In the genomic region with DNA sequence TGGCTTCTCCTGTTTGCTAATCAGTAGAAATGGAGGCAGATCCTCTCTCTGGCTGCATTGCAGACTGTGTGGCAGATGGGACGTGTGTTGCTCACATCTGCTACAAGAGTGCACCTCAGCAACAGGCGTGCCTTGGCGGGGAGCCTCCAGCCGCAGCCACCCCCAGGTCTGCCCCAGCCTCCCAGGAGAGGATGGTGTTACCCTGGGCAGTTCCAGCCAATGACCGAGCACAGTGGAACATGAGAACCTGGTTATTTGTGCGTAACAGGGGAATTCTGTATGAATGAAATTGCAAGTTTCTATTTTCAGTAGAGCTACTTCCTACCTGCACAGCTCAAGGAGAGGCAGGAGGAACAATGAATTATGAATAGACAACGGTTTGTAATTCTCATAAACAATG, we compare ENCODE assay signal across 9 cellular contexts.
DNase-seq lines count a peak whose midpoint lies in the region; ATAC-seq and TF ChIP-seq lines count a peak whose summit lies in the region.
"Had no signal": no experiment of that assay in that cellular context is flagged by ENCODE, and none has a peak within 500 bp of the region (broad histone marks: within the 10 kb centered on the region; RNA-seq: fewer than 3 reads in every experiment).

No MANE protein-coding gene starts in this region.

- no peaks in the 10 kb centered on the region for H3K4me1 ChIP-seq in psoas muscle

- H3K27me3 ChIP-seq in psoas muscle (ENCODE audit: insufficient read depth in 3 of 3, low read length in 2 of 3): no peaks in the 10 kb centered on the region

- H3K27ac Mint-ChIP-seq in T-cell: no peak overlapping the region

- intact Hi-C loops in psoas muscle (cut with DNase I): no loop called here

- no peak overlapping the region for H3K27ac ChIP-seq in psoas muscle

- H3K4me3 Mint-ChIP-seq in T-cell: no peak overlapping the region

- CTCF ChIA-PET in T-cell (lab: Charles Lee): no interaction called here

- H3K4me1 Mint-ChIP-seq in T-cell: no peaks in the 10 kb centered on the region

- no peaks in the 10 kb centered on the region for H3K36me3 Mint-ChIP-seq in T-cell

- H3K27me3 Mint-ChIP-seq in T-cell: no peaks in the 10 kb centered on the region

- WGBS in psoas muscle, 3 donors: 19 to 40% (median 23%) methylated on average over 7 of the region's 7 CpGs

- DNase-seq in Daoy (ENCODE audit: low read depth): peak; percentile 70
- no peak for DNase-seq in psoas muscle
- no peak for DNase-seq in OCI-M2 (lab: John Stamatoyannopoulos, UW; ENCODE audit: unreplicated experiment)
- DNase-seq in T-cell: no peak
- no peak for DNase-seq in KG1 (lab: John Stamatoyannopoulos, UW)
- DNase-seq: T-helper 1 cell had no signal

- no peak for TF ChIP-seq CTCF in psoas muscle (IDR thresholded peaks at IDR 0.05)

- peak; percentile 73 for ATAC-seq in GM19324 (IDR thresholded peaks at IDR 0.05; ENCODE audit: low FRiP score, unreplicated experiment)
- ATAC-seq in HG02678 (IDR thresholded peaks at IDR 0.05; ENCODE audit: unreplicated experiment): peak; percentile 70
- peak; percentile 88 for ATAC-seq in HG03469 (IDR thresholded peaks at IDR 0.05; ENCODE audit: unreplicated experiment)
- ATAC-seq in psoas muscle: no peak
- no peak for ATAC-seq in T-cell (replicated peaks in 1 of 4)

- H3K9me3 ChIP-seq in psoas muscle: no peaks in the 10 kb centered on the region

- peaks cover 0 to 4% (median 0%) of the 10 kb centered on the region in 3 donors for H3K9me3 Mint-ChIP-seq in T-cell

- H3K36me3 ChIP-seq in psoas muscle (ENCODE audit: insufficient read depth in 1 of 2, low read depth in 1 of 2): no peaks in the 10 kb centered on the region

- POLR2A ChIA-PET in T-cell (lab: Charles Lee): no interaction called here

- no peak overlapping the region for H3K4me3 ChIP-seq in psoas muscle

Comparison
In these comparisons a context has a peak if more than half of its experiments do, and no peak if none do; other contexts are left out.
1. ATAC-seq: peak in GM19324 (single experiment), HG02678 (single experiment) and HG03469 (single experiment); none in psoas muscle (0 of 4) and T-cell (0 of 4).